In the genomic region with DNA sequence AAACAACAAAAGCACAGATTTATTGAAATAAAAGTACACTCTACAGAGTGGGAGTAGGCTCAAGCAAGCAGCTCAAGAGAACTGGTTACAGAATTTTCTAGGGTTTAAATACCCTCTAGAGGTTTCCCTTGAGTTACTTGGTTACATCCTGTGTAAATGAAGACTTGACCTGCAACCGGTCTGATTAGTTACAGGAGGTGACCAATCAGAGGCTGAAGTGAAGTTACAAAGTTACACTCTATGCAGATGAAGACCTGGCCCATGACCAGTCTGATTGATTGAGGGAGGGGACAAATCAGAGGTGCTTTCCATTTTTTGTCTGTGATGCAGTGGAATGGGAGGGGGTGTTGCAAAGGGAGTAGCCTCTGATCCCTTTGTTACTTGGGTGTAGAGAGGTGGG, we compare ENCODE assay signal across 28 cellular contexts.
"Had no signal": no experiment of that assay in that cellular context is flagged by ENCODE, and none has a peak within 500 bp of the region (broad histone marks: within the 10 kb centered on the region; RNA-seq: fewer than 3 reads in every experiment).

No MANE protein-coding gene starts in this region.

- H3K27me3 Mint-ChIP-seq: activated CD4-positive, alpha-beta T cell treated with anti-CD3 and anti-CD28 coated beads, Interleukin-2, amount 10 ng/mL, durations not matched to agents 24 days and 14 days; activated CD8-positive, alpha-beta T cell treated with anti-CD3 and anti-CD28 coated beads for 36 hours; activated naive CD4-positive, alpha-beta T cell treated with anti-CD3 and anti-CD28 coated beads, Interleukin-2, amount 50 U/mL, for 24 hours; activated T-helper 17 cell treated with anti-CD3 and anti-CD28 coated beads, Interleukin-2, amount 50 U/mL, for 72 hours; naive thymus-derived CD4-positive, alpha-beta T cell had no signal

- H3K4me3 Mint-ChIP-seq: activated CD4-positive, alpha-beta T cell treated with anti-CD3 and anti-CD28 coated beads, Interleukin-2, amount 10 ng/mL, durations not matched to agents 24 days and 14 days; activated CD8-positive, alpha-beta T cell treated with anti-CD3 and anti-CD28 coated beads for 36 hours; activated naive CD4-positive, alpha-beta T cell treated with anti-CD3 and anti-CD28 coated beads, Interleukin-2, amount 50 U/mL, for 24 hours; activated T-cell treated with anti-CD3 and anti-CD28 coated beads, Interleukin-2, amount 50 U/mL, for 4 hours; activated T-helper 17 cell treated with anti-CD3 and anti-CD28 coated beads, Interleukin-2, amount 50 U/mL, for 72 hours; endodermal cell; immature natural killer cell; naive thymus-derived CD4-positive, alpha-beta T cell; neural crest cell; T-helper 1 cell treated with Interleukin-12 subunit alpha and Interleukin-12 subunit beta and Interleukin-4 antibody, amounts not matched to agents 30 μg/mL and 1 μg/mL, for 36 hours had no signal

- H3K27ac ChIP-seq: breast epithelium, esophagus muscularis mucosa, foreskin keratinocyte, heart left ventricle, right atrium auricular region, suprapubic skin, tibial artery, VCaP had no signal

- H3K9me3 ChIP-seq: breast epithelium, esophagus muscularis mucosa, heart left ventricle, right atrium auricular region, suprapubic skin, tibial artery had no signal

- H3K27me3 ChIP-seq: breast epithelium, esophagus muscularis mucosa, foreskin keratinocyte, heart left ventricle, right atrium auricular region, suprapubic skin, tibial artery had no signal

- H3K36me3 ChIP-seq: esophagus muscularis mucosa, heart left ventricle, right atrium auricular region, suprapubic skin, tibial artery had no signal

- H3K4me1 Mint-ChIP-seq: activated CD4-positive, alpha-beta T cell treated with anti-CD3 and anti-CD28 coated beads, Interleukin-2, amount 10 ng/mL, durations not matched to agents 24 days and 14 days; activated naive CD4-positive, alpha-beta T cell treated with anti-CD3 and anti-CD28 coated beads, Interleukin-2, amount 50 U/mL, for 24 hours; activated T-helper 17 cell treated with anti-CD3 and anti-CD28 coated beads, Interleukin-2, amount 50 U/mL, for 72 hours; endodermal cell; immature natural killer cell; naive thymus-derived CD4-positive, alpha-beta T cell; neural crest cell had no signal

- DNase-seq: activated CD4-positive, alpha-beta T cell treated with anti-CD3 and anti-CD28 coated beads, Interleukin-2, amount 10 ng/mL, durations not matched to agents 24 days and 14 days; activated CD8-positive, alpha-beta T cell treated with anti-CD3 and anti-CD28 coated beads for 36 hours; activated gamma-delta T cell treated with Interleukin-2 at 50 U/mL for 16 hours; activated T-cell treated with anti-CD3 and anti-CD28 coated beads, Interleukin-2, amount 50 U/mL, for 4 hours; central memory CD4-positive, alpha-beta T cell; endodermal cell; foreskin keratinocyte; heart left ventricle; immature natural killer cell; midbrain; naive thymus-derived CD4-positive, alpha-beta T cell; stimulated activated CD4-positive, alpha-beta T cell treated with anti-CD3 and anti-CD28 coated beads, Interleukin-15, amount 100 ng/mL, for 24 hours; stimulated activated CD4-positive, alpha-beta T cell treated with anti-CD3 and anti-CD28 coated beads, Interleukin-2, amount 100 ng/mL, for 24 hours; stimulated activated naive CD4-positive, alpha-beta T cell; SW 1271; T-helper 9 cell; tibial artery had no signal

- H3K4me1 ChIP-seq: breast epithelium, esophagus muscularis mucosa, foreskin keratinocyte, heart left ventricle, right atrium auricular region, suprapubic skin, tibial artery had no signal

- H3K9me3 Mint-ChIP-seq: activated CD4-positive, alpha-beta T cell treated with anti-CD3 and anti-CD28 coated beads, Interleukin-2, amount 10 ng/mL, durations not matched to agents 24 days and 14 days; activated CD8-positive, alpha-beta T cell treated with anti-CD3 and anti-CD28 coated beads for 36 hours; activated naive CD4-positive, alpha-beta T cell treated with anti-CD3 and anti-CD28 coated beads, Interleukin-2, amount 50 U/mL, for 24 hours; activated T-cell treated with anti-CD3 and anti-CD28 coated beads, Interleukin-2, amount 50 U/mL, for 4 hours; endodermal cell; immature natural killer cell; neural crest cell; T-helper 1 cell treated with Interleukin-12 subunit alpha and Interleukin-12 subunit beta and Interleukin-4 antibody, amounts not matched to agents 30 μg/mL and 1 μg/mL, for 36 hours had no signal

- FAIRE-seq: TTC549 had no signal

- ATAC-seq: activated CD4-positive, CD25-positive, alpha-beta regulatory T cell treated with anti-CD3 and anti-CD28 coated beads, Interleukin-2, amount 50 U/mL, for 24 hours; activated CD8-positive, alpha-beta T cell treated with anti-CD3 and anti-CD28 coated beads for 36 hours; activated T-cell treated with anti-CD3 and anti-CD28 coated beads, Interleukin-2, amount 50 U/mL, for 4 hours; activated T-helper 17 cell treated with anti-CD3 and anti-CD28 coated beads, Interleukin-2, amount 50 U/mL, for 72 hours; foreskin keratinocyte; heart left ventricle; naive thymus-derived CD4-positive, alpha-beta T cell had no signal

- H3K27ac Mint-ChIP-seq: activated CD4-positive, alpha-beta T cell treated with anti-CD3 and anti-CD28 coated beads, Interleukin-2, amount 10 ng/mL, durations not matched to agents 24 days and 14 days; activated CD8-positive, alpha-beta T cell treated with anti-CD3 and anti-CD28 coated beads for 36 hours; activated naive CD4-positive, alpha-beta T cell treated with anti-CD3 and anti-CD28 coated beads, Interleukin-2, amount 50 U/mL, for 24 hours; activated T-helper 17 cell treated with anti-CD3 and anti-CD28 coated beads, Interleukin-2, amount 50 U/mL, for 72 hours; endodermal cell; immature natural killer cell; naive thymus-derived CD4-positive, alpha-beta T cell; T-helper 1 cell treated with Interleukin-12 subunit alpha and Interleukin-12 subunit beta and Interleukin-4 antibody, amounts not matched to agents 30 μg/mL and 1 μg/mL, for 36 hours had no signal

- H3K36me3 Mint-ChIP-seq: activated naive CD4-positive, alpha-beta T cell treated with anti-CD3 and anti-CD28 coated beads, Interleukin-2, amount 50 U/mL, for 24 hours; immature natural killer cell; naive thymus-derived CD4-positive, alpha-beta T cell had no signal

- H3K4me3 ChIP-seq: breast epithelium, esophagus muscularis mucosa, heart left ventricle, right atrium auricular region, suprapubic skin, tibial artery had no signal
